Comparison of ENCODE assay signal across 10 cellular contexts in genomic region chr12:66036317-66036716, GRCh38.
A peak's percentile ranks its signal among the peaks of the same experiment; 100 is the strongest.
DNase-seq lines count a peak whose midpoint lies in the region; ATAC-seq and TF ChIP-seq lines count a peak whose summit lies in the region.
"Had no signal": no experiment of that assay in that cellular context is flagged by ENCODE, and none has a peak within 500 bp of the region (broad histone marks: within the 10 kb centered on the region; RNA-seq: fewer than 3 reads in every experiment).

No MANE protein-coding gene starts in this region.

- no peak overlapping the region for H3K4me3 Mint-ChIP-seq in MCF 10A (ENCODE audit: unreplicated experiment)
- H3K4me3 Mint-ChIP-seq: neural progenitor cell had no signal

- 1 to 6% methylated on average over 4 of the region's 4 CpGs for WGBS in aorta, 2 donors

- H3K36me3 Mint-ChIP-seq in MCF 10A (ENCODE audit: insufficient read depth, unreplicated experiment), result no peaks in the 10 kb centered on the region
- H3K36me3 Mint-ChIP-seq: neural progenitor cell had no signal

- in situ Hi-C loops in brain microvascular endothelial cell (cut with HindIII; ENCODE audit: low pct_ligation_motif_present, low sequenced_read_pairs), result no loop called here

- CTCF ChIA-PET in MCF 10A (lab: Yijun Ruan, JAX), result interaction anchor here (0.6 to 1.7 kb wide), 13 partner anchors 8 to 663 kb away, joined by 3 to 7 read pairs (median 4); no protein-coding TSS in a partner anchor

- H3K36me3 ChIP-seq in breast epithelium (no peaks in the 10 kb centered on the region), brain microvascular endothelial cell (replicated peaks) (no peaks in the 10 kb centered on the region), aorta (ENCODE audit: control insufficient read depth in 1 of 2, insufficient read depth in 2 of 2, low read length in 1 of 2) (no peaks in the 10 kb centered on the region)
- H3K36me3 ChIP-seq: neural progenitor cell had no signal

- H3K4me3 ChIP-seq in breast epithelium (no peak overlapping the region), brain microvascular endothelial cell (ENCODE audit: low read depth, low read length) (no peak overlapping the region), aorta (ENCODE audit: low read length in 2 of 2) (no peak overlapping the region)
- H3K4me3 ChIP-seq: neural progenitor cell had no signal

- POLR2A ChIA-PET in MCF 10A (lab: Yijun Ruan, JAX), result interaction anchor here (0.6 to 1.8 kb wide), 10 partner anchors 12 to 908 kb away, joined by 3 to 11 read pairs (median 3); partner anchors contain the start of gene TMBIM4

- H3K27me3 ChIP-seq in breast epithelium, result no peaks in the 10 kb centered on the region
- H3K27me3 ChIP-seq in brain microvascular endothelial cell (replicated peaks), result no peaks in the 10 kb centered on the region
- H3K27me3 ChIP-seq in aorta (ENCODE audit: control insufficient read depth in 1 of 2, insufficient read depth in 2 of 2, low read length in 1 of 2), result no peaks in the 10 kb centered on the region
- H3K27me3 ChIP-seq: neural progenitor cell had no signal

- DNase-seq in MCF 10A (ENCODE audit: unreplicated experiment) (peak; percentile 81), breast epithelium (ENCODE audit: low spot score in 2 of 2) (no peak), brain microvascular endothelial cell (peak; percentile 90), islet precursor cell (peak; percentile 70), aorta (peak; percentile 74 to 84), occipital lobe (lab: John Stamatoyannopoulos, UW) (no peak)
- no peak for DNase-seq in activated naive CD4-positive, alpha-beta T cell treated with Interleukin-2 at 50 U/mL for 16 hours
- DNase-seq: stimulated activated CD8-positive, alpha-beta memory T cell treated with anti-CD3 and anti-CD28 coated beads, Interleukin-4, amount 100 ng/mL, for 48 hours had no signal

- H3K27ac ChIP-seq in breast epithelium (no peak overlapping the region), brain microvascular endothelial cell (peak overlapping the region; percentile 58), aorta (ENCODE audit: low read depth in 1 of 2, low read length in 2 of 2) (peak overlapping the region in 1 of 2 donors; percentile 56)
- H3K27ac ChIP-seq: neural progenitor cell had no signal

- H3K9me3 Mint-ChIP-seq in MCF 10A (ENCODE audit: unreplicated experiment), result no peaks in the 10 kb centered on the region
- H3K9me3 Mint-ChIP-seq: neural progenitor cell had no signal

- no TSS peak for BruUV-seq in MCF 10A (replicated peaks; lab: Mats Ljungman, UMichigan)

- no peaks in the 10 kb centered on the region for H3K27me3 Mint-ChIP-seq in MCF 10A (ENCODE audit: insufficient read depth, unreplicated experiment)

- no peak for TF ChIP-seq POLR2A in breast epithelium (IDR thresholded peaks at IDR 0.05)

- TF ChIP-seq CTCF in MCF 10A (IDR thresholded peaks at IDR 0.05; ENCODE audit: unreplicated experiment) (no peak), breast epithelium (IDR thresholded peaks at IDR 0.05) (no peak), brain microvascular endothelial cell (IDR thresholded peaks at IDR 0.05; ENCODE audit: low read depth, low read length, missing control alignments) (peak; percentile 44)

- intact Hi-C loops in MCF 10A (cut with micrococcal nuclease), result loop anchor here (1.0 to 5.0 kb wide), 6 partner anchors 51 to 724 kb away; no protein-coding TSS in a partner anchor
- intact Hi-C loops in breast epithelium (cut with DNase I; ENCODE audit: low total_unique reads), result no loop called here
- intact Hi-C loops in aorta (cut with DNase I), result no loop called here

- peak; percentile 92 for ATAC-seq in aorta (ENCODE audit: low FRiP score)
- no peak for ATAC-seq in GM18867 (IDR thresholded peaks at IDR 0.05; ENCODE audit: unreplicated experiment)

- H3K4me1 ChIP-seq in breast epithelium, result no peaks in the 10 kb centered on the region
- no peaks in the 10 kb centered on the region for H3K4me1 ChIP-seq in aorta (ENCODE audit: control insufficient read depth in 1 of 2, insufficient read depth in 2 of 2, low read length in 2 of 2)
- H3K4me1 ChIP-seq: neural progenitor cell had no signal

- H3K27ac Mint-ChIP-seq in MCF 10A (ENCODE audit: low read depth, unreplicated experiment), result peak overlapping the region; percentile 20
- H3K27ac Mint-ChIP-seq: neural progenitor cell had no signal

- H3K4me1 Mint-ChIP-seq in MCF 10A (ENCODE audit: insufficient read depth, unreplicated experiment), result peaks cover 23% of the 10 kb centered on the region
- H3K4me1 Mint-ChIP-seq: neural progenitor cell had no signal

- H3K9me3 ChIP-seq in breast epithelium, result no peaks in the 10 kb centered on the region
- H3K9me3 ChIP-seq in aorta (ENCODE audit: control insufficient read depth, low read length), result no peaks in the 10 kb centered on the region

Comparison
In these comparisons a context has a peak if more than half of its experiments do, and no peak if none do; other contexts are left out.
1. DNase-seq: peak in MCF 10A (single experiment), brain microvascular endothelial cell (single experiment), islet precursor cell (single experiment) and aorta (2 of 2); none in breast epithelium (0 of 2), activated naive CD4-positive, alpha-beta T cell treated with Interleukin-2 at 50 U/mL for 16 hours (single experiment) and occipital lobe (single experiment).